Comparison of ENCODE assay signal across 1 cellular context in genomic region chr2:63104482-63104881, GRCh38.
A peak's percentile ranks its signal among the peaks of the same experiment; 100 is the strongest.
TF ChIP-seq lines count a peak whose summit lies in the region.

No MANE protein-coding gene starts in this region.

TF ChIP-seq in HepG2, 621 proteins besides CTCF, POLR2A, EP300 and RAD21 (continued from another document):
- no peak for TF ChIP-seq HMGXB4 (CRISPR knock-in tag; IDR thresholded peaks at IDR 0.05; ENCODE audit: borderline replicate concordance in 1 of 2, low read depth in 1 of 2)
- no peak for TF ChIP-seq ATF2 (CRISPR knock-in tag; IDR thresholded peaks at IDR 0.05)
- TF ChIP-seq ZNF883 (CRISPR knock-in tag; IDR thresholded peaks at IDR 0.05; ENCODE audit: not compliant biosample characterization): no peak
- TF ChIP-seq ZNF691 (CRISPR knock-in tag; IDR thresholded peaks at IDR 0.05; ENCODE audit: borderline replicate concordance, low read depth): no peak
- TF ChIP-seq NFKB2 (CRISPR knock-in tag; IDR thresholded peaks at IDR 0.05; ENCODE audit: borderline replicate concordance): no peak
- no peak for TF ChIP-seq ZNF598 (CRISPR knock-in tag; IDR thresholded peaks at IDR 0.05; ENCODE audit: borderline replicate concordance)
- no peak for TF ChIP-seq PITX1 (CRISPR knock-in tag; IDR thresholded peaks at IDR 0.05)
- TF ChIP-seq FOXA1 (IDR thresholded peaks at IDR 0.05): 0 out of 2 replicates have a peak, but pooled peaks have one; percentile 14
- no peak for TF ChIP-seq FOXA1 (CRISPR knock-in tag; IDR thresholded peaks at IDR 0.05)
- no peak for TF ChIP-seq MIER2 (CRISPR knock-in tag; IDR thresholded peaks at IDR 0.05)
- TF ChIP-seq, protein P1, sequence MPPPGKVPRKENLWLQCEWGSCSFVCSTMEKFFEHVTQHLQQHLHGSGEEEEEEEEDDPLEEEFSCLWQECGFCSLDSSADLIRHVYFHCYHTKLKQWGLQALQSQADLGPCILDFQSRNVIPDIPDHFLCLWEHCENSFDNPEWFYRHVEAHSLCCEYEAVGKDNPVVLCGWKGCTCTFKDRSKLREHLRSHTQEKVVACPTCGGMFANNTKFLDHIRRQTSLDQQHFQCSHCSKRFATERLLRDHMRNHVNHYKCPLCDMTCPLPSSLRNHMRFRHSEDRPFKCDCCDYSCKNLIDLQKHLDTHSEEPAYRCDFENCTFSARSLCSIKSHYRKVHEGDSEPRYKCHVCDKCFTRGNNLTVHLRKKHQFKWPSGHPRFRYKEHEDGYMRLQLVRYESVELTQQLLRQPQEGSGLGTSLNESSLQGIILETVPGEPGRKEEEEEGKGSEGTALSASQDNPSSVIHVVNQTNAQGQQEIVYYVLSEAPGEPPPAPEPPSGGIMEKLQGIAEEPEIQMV (CRISPR knock-in tag; IDR thresholded peaks at IDR 0.05; ENCODE audit: low read depth): no peak
- TF ChIP-seq, protein P2, sequence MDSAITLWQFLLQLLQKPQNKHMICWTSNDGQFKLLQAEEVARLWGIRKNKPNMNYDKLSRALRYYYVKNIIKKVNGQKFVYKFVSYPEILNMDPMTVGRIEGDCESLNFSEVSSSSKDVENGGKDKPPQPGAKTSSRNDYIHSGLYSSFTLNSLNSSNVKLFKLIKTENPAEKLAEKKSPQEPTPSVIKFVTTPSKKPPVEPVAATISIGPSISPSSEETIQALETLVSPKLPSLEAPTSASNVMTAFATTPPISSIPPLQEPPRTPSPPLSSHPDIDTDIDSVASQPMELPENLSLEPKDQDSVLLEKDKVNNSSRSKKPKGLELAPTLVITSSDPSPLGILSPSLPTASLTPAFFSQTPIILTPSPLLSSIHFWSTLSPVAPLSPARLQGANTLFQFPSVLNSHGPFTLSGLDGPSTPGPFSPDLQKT (CRISPR knock-in tag; IDR thresholded peaks at IDR 0.05; ENCODE audit: borderline replicate concordance): no peak
- no peak for TF ChIP-seq ZNF30 (CRISPR knock-in tag; IDR thresholded peaks at IDR 0.05)
- TF ChIP-seq GATAD2A (CRISPR knock-in tag; IDR thresholded peaks at IDR 0.05): no peak
- TF ChIP-seq PHF21A (CRISPR knock-in tag; IDR thresholded peaks at IDR 0.05): no peak
- 0 out of 2 replicates have a peak, but pooled peaks have one; percentile 15 for TF ChIP-seq SOX6 (IDR thresholded peaks at IDR 0.05)
- TF ChIP-seq SOX6 (CRISPR knock-in tag; IDR thresholded peaks at IDR 0.05): no peak
- TF ChIP-seq TOPORS (CRISPR knock-in tag; IDR thresholded peaks at IDR 0.05): peak; percentile 89; the same call in 1 of the 2 replicates
- no peak for TF ChIP-seq TRIM24 (CRISPR knock-in tag; IDR thresholded peaks at IDR 0.05)
- no peak for TF ChIP-seq ATRX (CRISPR knock-in tag; IDR thresholded peaks at IDR 0.05; ENCODE audit: borderline replicate concordance)
- TF ChIP-seq ZNF292 (CRISPR knock-in tag; IDR thresholded peaks at IDR 0.05; ENCODE audit: borderline replicate concordance, low read depth): no peak
- TF ChIP-seq ZGPAT (CRISPR knock-in tag; IDR thresholded peaks at IDR 0.05): no peak
- no peak for TF ChIP-seq ZFAT (CRISPR knock-in tag; conservative IDR thresholded peaks at IDR 0.05)
- peak; percentile 100 for TF ChIP-seq ZNF337 (CRISPR knock-in tag; IDR thresholded peaks at IDR 0.05; ENCODE audit: borderline replicate concordance, low read depth)
- TF ChIP-seq ZNF280D (CRISPR knock-in tag; IDR thresholded peaks at IDR 0.05): peak; percentile 81; the same call in 1 of the 2 replicates
- TF ChIP-seq SETDB1 (CRISPR knock-in tag; IDR thresholded peaks at IDR 0.05; ENCODE audit: borderline replicate concordance): peak; percentile 86; the same call in 1 of the 2 replicates
- TF ChIP-seq, protein P3, sequence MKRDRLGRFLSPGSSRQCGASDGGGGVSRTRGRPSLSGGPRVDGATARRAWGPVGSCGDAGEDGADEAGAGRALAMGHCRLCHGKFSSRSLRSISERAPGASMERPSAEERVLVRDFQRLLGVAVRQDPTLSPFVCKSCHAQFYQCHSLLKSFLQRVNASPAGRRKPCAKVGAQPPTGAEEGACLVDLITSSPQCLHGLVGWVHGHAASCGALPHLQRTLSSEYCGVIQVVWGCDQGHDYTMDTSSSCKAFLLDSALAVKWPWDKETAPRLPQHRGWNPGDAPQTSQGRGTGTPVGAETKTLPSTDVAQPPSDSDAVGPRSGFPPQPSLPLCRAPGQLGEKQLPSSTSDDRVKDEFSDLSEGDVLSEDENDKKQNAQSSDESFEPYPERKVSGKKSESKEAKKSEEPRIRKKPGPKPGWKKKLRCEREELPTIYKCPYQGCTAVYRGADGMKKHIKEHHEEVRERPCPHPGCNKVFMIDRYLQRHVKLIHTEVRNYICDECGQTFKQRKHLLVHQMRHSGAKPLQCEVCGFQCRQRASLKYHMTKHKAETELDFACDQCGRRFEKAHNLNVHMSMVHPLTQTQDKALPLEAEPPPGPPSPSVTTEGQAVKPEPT (CRISPR knock-in tag; IDR thresholded peaks at IDR 0.05; ENCODE audit: low read depth): no peak
- TF ChIP-seq CREM (IDR thresholded peaks at IDR 0.05): no peak
- no peak for TF ChIP-seq CREM (CRISPR knock-in tag; IDR thresholded peaks at IDR 0.05)
